Comparison of ENCODE assay signal across 6 cellular contexts in the genomic region with DNA sequence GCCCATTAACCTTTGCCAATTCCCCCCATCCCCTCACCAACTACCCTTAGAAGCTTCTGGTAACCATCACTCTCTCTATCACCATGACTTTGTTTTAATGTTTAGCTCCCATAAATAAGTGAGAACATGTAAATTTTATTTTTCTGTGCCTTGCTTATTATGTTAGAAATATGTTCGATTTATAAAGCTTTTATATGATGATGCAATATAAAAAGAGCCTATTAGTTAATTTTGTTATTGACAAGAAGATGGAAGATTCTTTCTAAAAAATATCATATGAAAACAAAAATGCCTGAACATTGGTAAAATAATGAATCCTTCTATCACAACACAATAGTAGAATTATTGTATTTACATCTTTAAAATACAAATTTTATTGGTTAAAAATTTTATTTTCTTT.
"Had no signal": no experiment of that assay in that cellular context is flagged by ENCODE, and none has a peak within 500 bp of the region (broad histone marks: within the 10 kb centered on the region; RNA-seq: fewer than 3 reads in every experiment).

No MANE protein-coding gene starts in this region.

- ATAC-seq: HepG2 had no signal

- H3K27ac ChIP-seq: HL-60 had no signal

- DNase-seq: IMR-90, KBM-7, KG1 had no signal

- FAIRE-seq: HepG2, HTR-8/SVneo had no signal
